In genomic region chr16:29903579-29903978, GRCh38 we compare ENCODE assay signal across 1 cellular context.
TF ChIP-seq lines count a peak whose summit lies in the region.

No MANE protein-coding gene starts in this region.

TF ChIP-seq in HEK293, 187 proteins besides CTCF, POLR2A, EP300 and RAD21:
- no peak for TF ChIP-seq PRDM2 (tag by site-specific recombination; IDR thresholded peaks at IDR 0.05; ENCODE audit: borderline replicate concordance)
- TF ChIP-seq ZXDB (tag by site-specific recombination; IDR thresholded peaks at IDR 0.05), result no peak
- TF ChIP-seq ZNF184 (tag by site-specific recombination; IDR thresholded peaks at IDR 0.05), result no peak
- TF ChIP-seq ZFHX2 (tag by site-specific recombination; conservative IDR thresholded peaks at IDR 0.05), result peak; percentile 77
- TF ChIP-seq EGR2 (tag by site-specific recombination; IDR thresholded peaks at IDR 0.05; ENCODE audit: low read depth), result peak; percentile 85
- no peak for TF ChIP-seq SCRT2 (tag by site-specific recombination; IDR thresholded peaks at IDR 0.05)
- TF ChIP-seq SP2 (tag by site-specific recombination; IDR thresholded peaks at IDR 0.05), result peak; percentile 17; the same call in 1 of the 2 replicates
- no peak for TF ChIP-seq ZBTB7A (tag by site-specific recombination; IDR thresholded peaks at IDR 0.05; ENCODE audit: low read depth)
- TF ChIP-seq ZFP3 (tag by site-specific recombination; IDR thresholded peaks at IDR 0.05; ENCODE audit: low read depth), result peak; percentile 68
- TF ChIP-seq, protein P1, sequence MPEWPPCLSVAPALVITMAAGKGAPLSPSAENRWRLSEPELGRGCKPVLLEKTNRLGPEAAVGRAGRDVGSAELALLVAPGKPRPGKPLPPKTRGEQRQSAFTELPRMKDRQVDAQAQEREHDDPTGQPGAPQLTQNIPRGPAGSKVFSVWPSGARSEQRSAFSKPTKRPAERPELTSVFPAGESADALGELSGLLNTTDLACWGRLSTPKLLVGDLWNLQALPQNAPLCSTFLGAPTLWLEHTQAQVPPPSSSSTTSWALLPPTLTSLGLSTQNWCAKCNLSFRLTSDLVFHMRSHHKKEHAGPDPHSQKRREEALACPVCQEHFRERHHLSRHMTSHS (tag by site-specific recombination; IDR thresholded peaks at IDR 0.05), result no peak
- no peak for TF ChIP-seq SCRT1 (tag by site-specific recombination; IDR thresholded peaks at IDR 0.05; ENCODE audit: borderline replicate concordance)
TF ChIP-seq in HEK293: peak in this region for 4.
